25 cellular contexts compared by ENCODE assay signal in genomic region chr10:118966131-118967125, GRCh38.
DNase-seq lines count a peak whose midpoint lies in the region; ATAC-seq and TF ChIP-seq lines count a peak whose summit lies in the region.
"Had no signal": no experiment of that assay in that cellular context is flagged by ENCODE, and none has a peak within 500 bp of the region (broad histone marks: within the 10 kb centered on the region; RNA-seq: fewer than 3 reads in every experiment).

No MANE protein-coding gene starts in this region.

- CTCF ChIA-PET in naive thymus-derived CD4-positive, alpha-beta T cell (lab: Charles Lee): no interaction called here

- ATAC-seq in GM23338: no peak
- ATAC-seq in naive thymus-derived CD4-positive, alpha-beta T cell: no peak
- ATAC-seq in GM21576 (IDR thresholded peaks at IDR 0.05; ENCODE audit: unreplicated experiment): no peak
- no peak for ATAC-seq in GM21447 (IDR thresholded peaks at IDR 0.05; ENCODE audit: unreplicated experiment)
- ATAC-seq: right lobe of liver had no signal

- no peaks in the 10 kb centered on the region for H3K9me3 Mint-ChIP-seq in GM23338
- peaks cover 0 to 2% (median 0%) of the 10 kb centered on the region in 11 donors for H3K9me3 Mint-ChIP-seq in naive thymus-derived CD4-positive, alpha-beta T cell
- H3K9me3 Mint-ChIP-seq: activated CD4-positive, alpha-beta memory T cell treated with anti-CD3 and anti-CD28 coated beads for 36 hours; activated naive CD4-positive, alpha-beta T cell treated with anti-CD3 and anti-CD28 coated beads, Interleukin-2, amount 50 U/mL, for 24 hours; immature natural killer cell; memory B cell; natural killer cell treated with Interleukin-12 subunit alpha and Interleukin-12 subunit beta and Interleukin-15 and Interleukin-18, amount 100 ng/mL, for 72 hours had no signal

- no peak for DNase-seq in GM23338 (ENCODE audit: low spot score)
- peak; percentile 54 for DNase-seq in coronary artery (ENCODE audit: low spot score)
- DNase-seq in right atrium auricular region (ENCODE audit: low spot score): no peak
- DNase-seq in posterior vena cava (ENCODE audit: low spot score): peak; percentile 62
- DNase-seq in naive thymus-derived CD4-positive, alpha-beta T cell: no peak
- no peak for DNase-seq in activated CD4-positive, alpha-beta T cell treated with anti-CD3 and anti-CD28 coated beads, Interleukin-2, amount 50 U/mL, for 1 hour
- DNase-seq: activated CD4-positive, alpha-beta memory T cell treated with anti-CD3 and anti-CD28 coated beads for 36 hours; activated T-cell treated with anti-CD3 and anti-CD28 coated beads, Interleukin-2, amount 50 U/mL, for 1 hour; CD8-positive, alpha-beta memory T cell; cortex of kidney; immature natural killer cell; MM.1S; NCI-H187 treated with DMSO at 0.1 percent for 48 hours; NCI-H345; stimulated activated CD4-positive, alpha-beta T cell treated with anti-CD3 and anti-CD28 coated beads, Interleukin-1b, Interleukin-23, amount 100 ng/mL, for 48 hours; stomach; uterus had no signal

- intact Hi-C loops in posterior vena cava (cut with DNase I): no loop called here
- intact Hi-C loops in naive thymus-derived CD4-positive, alpha-beta T cell (cut with micrococcal nuclease): no loop called here

- no peaks in the 10 kb centered on the region for H3F3A ChIP-seq in GM23338 (replicated peaks; ENCODE audit: low read depth)

- POLR2A ChIA-PET in naive thymus-derived CD4-positive, alpha-beta T cell (lab: Charles Lee): no interaction called here

- no peaks in the 10 kb centered on the region for H3K36me3 Mint-ChIP-seq in GM23338 (ENCODE audit: low read depth)
- no peaks in the 10 kb centered on the region for H3K36me3 Mint-ChIP-seq in naive thymus-derived CD4-positive, alpha-beta T cell
- H3K36me3 Mint-ChIP-seq: activated CD4-positive, alpha-beta memory T cell treated with anti-CD3 and anti-CD28 coated beads for 36 hours; activated naive CD4-positive, alpha-beta T cell treated with anti-CD3 and anti-CD28 coated beads, Interleukin-2, amount 50 U/mL, for 24 hours; CD8-positive, alpha-beta memory T cell; IgD-negative memory B cell; immature natural killer cell; memory B cell; natural killer cell treated with Interleukin-12 subunit alpha and Interleukin-12 subunit beta and Interleukin-15 and Interleukin-18, amount 100 ng/mL, for 72 hours had no signal

- no peak for TF ChIP-seq CTCF in GM23338 (conservative IDR thresholded peaks at IDR 0.05; ENCODE audit: low read depth in 2 of 2)
- TF ChIP-seq CTCF in coronary artery (IDR thresholded peaks at IDR 0.05): no peak
- no peak for TF ChIP-seq CTCF in right atrium auricular region (IDR thresholded peaks at IDR 0.05)

- H3K27me3 Mint-ChIP-seq in GM23338 (ENCODE audit: insufficient read depth, low read depth, poor library complexity): peaks cover 6% of the 10 kb centered on the region
- peaks cover 7 to 28% (median 13%) of the 10 kb centered on the region in 5 donors for H3K27me3 Mint-ChIP-seq in naive thymus-derived CD4-positive, alpha-beta T cell

- no peak overlapping the region for H3K4me3 Mint-ChIP-seq in GM23338
- no peak overlapping the region for H3K4me3 Mint-ChIP-seq in naive thymus-derived CD4-positive, alpha-beta T cell
- H3K4me3 Mint-ChIP-seq: activated CD4-positive, alpha-beta memory T cell treated with anti-CD3 and anti-CD28 coated beads for 36 hours; activated naive CD4-positive, alpha-beta T cell treated with anti-CD3 and anti-CD28 coated beads, Interleukin-2, amount 50 U/mL, for 24 hours; CD8-positive, alpha-beta memory T cell; IgD-negative memory B cell; immature natural killer cell; memory B cell; natural killer cell treated with Interleukin-12 subunit alpha and Interleukin-12 subunit beta and Interleukin-15 and Interleukin-18, amount 100 ng/mL, for 72 hours had no signal

- H3K4me3 ChIP-seq in GM23338 (no peak overlapping the region), coronary artery (no peak overlapping the region), right atrium auricular region (no peak overlapping the region)
- no peak overlapping the region for H3K4me3 ChIP-seq in naive thymus-derived CD4-positive, alpha-beta T cell (ENCODE audit: low read length)
- H3K4me3 ChIP-seq: right lobe of liver, stomach, uterus had no signal

- H3K4me2 ChIP-seq in GM23338: no peak overlapping the region

- no peaks in the 10 kb centered on the region for H3K9me2 ChIP-seq in GM23338 (ENCODE audit: insufficient read depth)

- H3K27me3 ChIP-seq in GM23338 (ENCODE audit: insufficient read depth): no peaks in the 10 kb centered on the region
- no peaks in the 10 kb centered on the region for H3K27me3 ChIP-seq in right atrium auricular region
- H3K27me3 ChIP-seq in naive thymus-derived CD4-positive, alpha-beta T cell (ENCODE audit: control insufficient read depth in 2 of 2, insufficient read depth in 2 of 2, low read length in 2 of 2): peaks cover 0 to 3% of the 10 kb centered on the region in 2 donors
- H3K27me3 ChIP-seq: right lobe of liver, uterus had no signal

- no peak overlapping the region for H2AFZ ChIP-seq in GM23338

- H3K36me3 ChIP-seq in GM23338 (ENCODE audit: insufficient read depth) (no peaks in the 10 kb centered on the region), right atrium auricular region (no peaks in the 10 kb centered on the region)
- H3K36me3 ChIP-seq in naive thymus-derived CD4-positive, alpha-beta T cell (ENCODE audit: control insufficient read depth in 2 of 3, insufficient read depth in 3 of 3, low read length in 3 of 3): no peaks in the 10 kb centered on the region
- H3K36me3 ChIP-seq: right lobe of liver, stomach, uterus had no signal

- no peaks in the 10 kb centered on the region for H3K9me3 ChIP-seq in right atrium auricular region
- H3K9me3 ChIP-seq in naive thymus-derived CD4-positive, alpha-beta T cell (ENCODE audit: control insufficient read depth in 2 of 3, low read length in 3 of 3): no peaks in the 10 kb centered on the region
- H3K9me3 ChIP-seq: right lobe of liver, stomach, uterus had no signal

- no peaks in the 10 kb centered on the region for H3K79me2 ChIP-seq in GM23338 (replicated peaks; ENCODE audit: insufficient read depth)

- peaks cover 6% of the 10 kb centered on the region for H3K4me1 Mint-ChIP-seq in GM23338
- peaks cover 0 to 1% (median 0%) of the 10 kb centered on the region in 7 donors for H3K4me1 Mint-ChIP-seq in naive thymus-derived CD4-positive, alpha-beta T cell
- H3K4me1 Mint-ChIP-seq: activated naive CD4-positive, alpha-beta T cell treated with anti-CD3 and anti-CD28 coated beads, Interleukin-2, amount 50 U/mL, for 24 hours; CD8-positive, alpha-beta memory T cell; immature natural killer cell; memory B cell had no signal

- no peaks in the 10 kb centered on the region for H4K20me1 ChIP-seq in GM23338 (replicated peaks; ENCODE audit: insufficient read depth)

- 0 out of 2 replicates have a peak overlapping the region, but pooled peaks have one; percentile 32 for H3K27ac Mint-ChIP-seq in GM23338
- H3K27ac Mint-ChIP-seq in naive thymus-derived CD4-positive, alpha-beta T cell: no peak overlapping the region
- H3K27ac Mint-ChIP-seq: activated CD4-positive, alpha-beta memory T cell treated with anti-CD3 and anti-CD28 coated beads for 36 hours; activated naive CD4-positive, alpha-beta T cell treated with anti-CD3 and anti-CD28 coated beads, Interleukin-2, amount 50 U/mL, for 24 hours; CD8-positive, alpha-beta memory T cell; immature natural killer cell; memory B cell; natural killer cell treated with Interleukin-12 subunit alpha and Interleukin-12 subunit beta and Interleukin-15 and Interleukin-18, amount 100 ng/mL, for 72 hours had no signal

- H3K4me1 ChIP-seq in GM23338 (ENCODE audit: insufficient read depth) (no peaks in the 10 kb centered on the region), right atrium auricular region (peaks cover 0 to 34% of the 10 kb centered on the region in 2 donors)
- no peaks in the 10 kb centered on the region for H3K4me1 ChIP-seq in naive thymus-derived CD4-positive, alpha-beta T cell (ENCODE audit: control insufficient read depth in 2 of 2, insufficient read depth in 2 of 2, low read length in 2 of 2)
- H3K4me1 ChIP-seq: right lobe of liver, stomach, uterus had no signal

- H3K27ac ChIP-seq in GM23338 (ENCODE audit: low read depth) (no peak overlapping the region), coronary artery (no peak overlapping the region), right atrium auricular region (peak overlapping the region; percentile 62 to 66)
- H3K27ac ChIP-seq in naive thymus-derived CD4-positive, alpha-beta T cell (ENCODE audit: low read depth, low read length): no peak overlapping the region
- H3K27ac ChIP-seq: right lobe of liver, RWPE1, stomach, uterus had no signal

TF ChIP-seq in GM23338, 12 proteins besides CTCF, POLR2A, EP300 and RAD21 (continues in another document):
- TF ChIP-seq JUNB (IDR thresholded peaks at IDR 0.05; ENCODE audit: unreplicated experiment) (no peak), STAT1 (IDR thresholded peaks at IDR 0.05; ENCODE audit: unreplicated experiment) (no peak), POLR2AphosphoS5 (IDR thresholded peaks at IDR 0.05; ENCODE audit: low read depth) (no peak), ETS1 (IDR thresholded peaks at IDR 0.05) (no peak), ZNF114 (CRISPR knock-in tag; IDR thresholded peaks at IDR 0.05) (no peak), NANOG (IDR thresholded peaks at IDR 0.05; ENCODE audit: borderline replicate concordance) (no peak), ZNF331 (CRISPR knock-in tag; IDR thresholded peaks at IDR 0.05; ENCODE audit: low read depth) (no peak), EZH2 (IDR thresholded peaks at IDR 0.05; ENCODE audit: low read depth, unreplicated experiment) (no peak)

Comparison
In these comparisons a context has a peak if more than half of its experiments do, and no peak if none do; other contexts are left out.
1. DNase-seq: peak in coronary artery (single experiment) and posterior vena cava (single experiment); none in GM23338 (single experiment), right atrium auricular region (single experiment), naive thymus-derived CD4-positive, alpha-beta T cell (0 of 9) and activated CD4-positive, alpha-beta T cell treated with anti-CD3 and anti-CD28 coated beads, Interleukin-2, amount 50 U/mL, for 1 hour (single experiment).
2. H3K27ac ChIP-seq: peak in right atrium auricular region (2 of 2); none in GM23338 (single experiment), coronary artery (0 of 2) and naive thymus-derived CD4-positive, alpha-beta T cell (single experiment).